13 cellular contexts compared by ENCODE assay signal in the genomic region with DNA sequence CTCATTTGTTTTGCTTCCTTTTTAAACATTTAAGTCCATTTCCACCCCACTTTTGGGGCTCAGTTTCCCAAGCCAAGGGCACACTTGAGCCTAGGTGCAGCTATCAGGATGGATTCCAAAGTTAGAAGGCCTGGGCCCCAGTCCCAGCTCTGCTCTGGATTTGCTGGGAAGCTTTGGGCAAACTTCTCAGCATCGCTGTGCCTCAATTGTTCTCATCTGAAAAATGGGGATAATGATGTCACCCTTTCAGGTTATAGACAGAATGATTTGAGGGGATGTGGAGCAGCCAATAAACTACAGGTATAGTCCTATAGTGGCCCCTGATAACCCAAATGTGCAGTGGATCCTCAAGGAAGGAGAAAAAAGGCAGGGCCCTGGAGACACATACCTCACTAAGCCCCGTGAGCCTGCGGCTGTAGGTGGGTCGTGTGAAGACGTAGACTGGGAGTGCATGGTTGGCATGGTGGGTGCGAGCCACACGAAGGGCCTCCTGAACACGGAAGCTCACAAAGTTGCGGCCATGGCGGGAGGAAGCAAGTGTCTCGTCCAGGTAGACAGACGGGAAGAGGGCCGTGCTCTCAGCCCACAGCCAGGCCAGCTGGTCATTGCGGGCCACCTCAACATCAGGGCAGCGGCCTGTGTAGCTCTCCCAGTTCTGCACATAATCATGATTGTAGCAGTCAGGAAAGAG. TPM values are rescaled to one million over a fixed set of nuclear protein-coding genes. Genes with fewer than 3 reads are reported as not detected.
DNase-seq lines count a peak whose midpoint lies in the region; ATAC-seq and TF ChIP-seq lines count a peak whose summit lies in the region.
"Had no signal": no experiment of that assay in that cellular context is flagged by ENCODE, and none has a peak within 500 bp of the region (broad histone marks: within the 10 kb centered on the region; RNA-seq: fewer than 3 reads in every experiment).

No MANE protein-coding gene starts in this region.

- DNase-seq in heart right ventricle = no peak
- DNase-seq in left ventricle myocardium superior = no peak
- DNase-seq in coronary artery (ENCODE audit: low spot score) = no peak
- DNase-seq in natural killer cell = no peak
- DNase-seq in vagina (ENCODE audit: extremely low spot score in 2 of 2) = no peak
- DNase-seq in colonic mucosa = no peak
- DNase-seq: anterior cingulate cortex, NCI-H2081, RPMI8226 had no signal

- 69 to 78% methylated on average over 15 of the region's 15 CpGs for WGBS in heart right ventricle, 2 donors

- peak overlapping the region in 1 of 2 donors; percentile 91 for H3K9ac ChIP-seq in colonic mucosa (ENCODE audit: low read depth in 2 of 2, low read length in 2 of 2)

- H3K27me3 ChIP-seq in heart right ventricle (no peaks in the 10 kb centered on the region), vagina (no peaks in the 10 kb centered on the region), colonic mucosa (no peaks in the 10 kb centered on the region)
- H3K27me3 ChIP-seq: right lobe of liver had no signal

- TF ChIP-seq CTCF in heart right ventricle (IDR thresholded peaks at IDR 0.05) (no peak), coronary artery (IDR thresholded peaks at IDR 0.05) (no peak), natural killer cell (IDR thresholded peaks at IDR 0.05) (no peak), vagina (IDR thresholded peaks at IDR 0.05) (no peak), colonic mucosa (IDR thresholded peaks at IDR 0.05) (no peak)

- peak overlapping the region; percentile 71 for H3K4me3 Mint-ChIP-seq in natural killer cell

- H3K36me3 ChIP-seq in heart right ventricle (peaks cover 0 to 58% (median 33%) of the 10 kb centered on the region in 9 donors), vagina (peaks cover 0 to 12% of the 10 kb centered on the region in 2 donors), colonic mucosa (no peaks in the 10 kb centered on the region)

- H3K4me1 ChIP-seq in heart right ventricle (peaks cover 23 to 77% (median 61%) of the 10 kb centered on the region in 9 donors), vagina (peaks cover 76% of the 10 kb centered on the region), colonic mucosa (peaks cover 38% of the 10 kb centered on the region)

- no peak for TF ChIP-seq POLR2A in vagina (IDR thresholded peaks at IDR 0.05)

- peak overlapping the region; percentile 38 to 76 for H3K27ac Mint-ChIP-seq in natural killer cell

- intact Hi-C loops in heart right ventricle (cut with DNase I) = no loop called here
- intact Hi-C loops in left ventricle myocardium superior (cut with micrococcal nuclease) = no loop called here
- intact Hi-C loops in natural killer cell (cut with micrococcal nuclease) = no loop called here
- intact Hi-C loops in vagina (cut with DNase I) = no loop called here
- intact Hi-C loops in colonic mucosa (cut with DNase I) = no loop called here

- no peaks in the 10 kb centered on the region for H3K27me3 Mint-ChIP-seq in natural killer cell (ENCODE audit: low read depth in 2 of 2)

- no peak for ATAC-seq in heart right ventricle
- no peak for ATAC-seq in left ventricle myocardium superior
- ATAC-seq in natural killer cell = no peak
- no peak for ATAC-seq in GM21526 (IDR thresholded peaks at IDR 0.05; ENCODE audit: low FRiP score, unreplicated experiment)
- no peak for ATAC-seq in HG02870 (IDR thresholded peaks at IDR 0.05; ENCODE audit: unreplicated experiment)
- ATAC-seq: GM12878, right lobe of liver had no signal

- peak overlapping the region in 9 of 10 donors; percentile 57 to 88 (median 81) for H3K4me3 ChIP-seq in heart right ventricle
- peak overlapping the region; percentile 85 for H3K4me3 ChIP-seq in coronary artery
- H3K4me3 ChIP-seq in vagina = peak overlapping the region; percentile 72 to 97
- H3K4me3 ChIP-seq in colonic mucosa = no peak overlapping the region

- peaks cover 22 to 39% of the 10 kb centered on the region in 2 donors for H3K4me1 Mint-ChIP-seq in natural killer cell

- H3K9me3 Mint-ChIP-seq in natural killer cell = no peaks in the 10 kb centered on the region

- no peaks in the 10 kb centered on the region for H3K36me3 Mint-ChIP-seq in natural killer cell

- H3K9me3 ChIP-seq in heart right ventricle (no peaks in the 10 kb centered on the region), vagina (no peaks in the 10 kb centered on the region), colonic mucosa (no peaks in the 10 kb centered on the region)
- H3K9me3 ChIP-seq: right lobe of liver had no signal

- H3K27ac ChIP-seq in heart right ventricle = peak overlapping the region; percentile 61 to 99 (median 97)
- peak overlapping the region in 1 of 2 donors; percentile 91 for H3K27ac ChIP-seq in coronary artery
- peak overlapping the region; percentile 74 for H3K27ac ChIP-seq in vagina
- H3K27ac ChIP-seq in colonic mucosa = no peak overlapping the region
- H3K27ac ChIP-seq: right lobe of liver had no signal

RNA-seq across cellular contexts. Expression of gene HYAL2, which starts 3.2 kb away (rescaled TPM):
- 10 to 100 TPM; 25.1 to 94.0 (median 35.2) TPM for total RNA-seq in heart right ventricle
- polyA plus RNA-seq in heart right ventricle = 100 to 1,000 TPM in 1 of 2 donors, 10 to 100 TPM in 1; 86.5 to 135 TPM
- total RNA-seq in left ventricle myocardium superior = 36.0 TPM
- total RNA-seq in natural killer cell = 1 to 10 TPM; 1.2 to 3.7 (median 3.1) TPM
- total RNA-seq in vagina = 173 TPM
- 10 to 100 TPM; 31.3 to 37.1 TPM for total RNA-seq in colonic mucosa

RNA-seq across cellular contexts. Expression of gene TUSC2, which starts 8.7 kb away (rescaled TPM):
- total RNA-seq in heart right ventricle = 10 to 100 TPM; 23.7 to 34.9 (median 26.9) TPM
- 10 to 100 TPM; 27.4 to 59.1 TPM for polyA plus RNA-seq in heart right ventricle
- 30.7 TPM for total RNA-seq in left ventricle myocardium superior
- 10 to 100 TPM; 18.4 to 23.4 (median 21.3) TPM for total RNA-seq in natural killer cell
- total RNA-seq in vagina = 11.8 TPM
- total RNA-seq in colonic mucosa = 10 to 100 TPM; 26.1 to 39.5 TPM

RNA-seq across cellular contexts. Expression of gene HYAL1, which starts 16.0 kb away (rescaled TPM):
- total RNA-seq in heart right ventricle (100 to 1,000 TPM in 1 of 10 donors, 10 to 100 TPM in 9; 48.8 to 120 (median 66.7) TPM), left ventricle myocardium superior (70.0 TPM), natural killer cell (1 to 10 TPM in 1 of 3 donors, under 1 TPM in 1, not detected in 1; 0.82 to 1.2 TPM), vagina (17.7 TPM), colonic mucosa (10 to 100 TPM in 1 of 2 donors, 1 to 10 TPM in 1; 9.0 to 15.2 TPM)
- 10 to 100 TPM; 41.0 to 70.5 TPM for polyA plus RNA-seq in heart right ventricle

RNA-seq across cellular contexts. Expression of gene HYAL3, which starts 20.1 kb away (rescaled TPM):
- total RNA-seq in heart right ventricle (1 to 10 TPM in 8 of 10 donors, under 1 TPM in 2; 0.80 to 3.0 (median 1.9) TPM), left ventricle myocardium superior (0.92 TPM), natural killer cell (1 to 10 TPM in 2 of 3 donors, under 1 TPM in 1; 0.93 to 2.0 (median 1.2) TPM), vagina (8.1 TPM), colonic mucosa (1 to 10 TPM; 2.5 to 4.2 TPM)
- polyA plus RNA-seq in heart right ventricle = 1 to 10 TPM; 2.0 to 2.8 TPM

RNA-seq across cellular contexts. Expression of gene NAA80, which starts 20.1 kb away (rescaled TPM):
- total RNA-seq in heart right ventricle (10 to 100 TPM in 1 of 10 donors, 1 to 10 TPM in 9; 7.7 to 11.1 (median 8.2) TPM), left ventricle myocardium superior (6.7 TPM), natural killer cell (10 to 100 TPM; 22.2 to 30.3 (median 29.6) TPM), vagina (10.1 TPM), colonic mucosa (1 to 10 TPM; 6.7 to 10.0 TPM)
- 10 to 100 TPM in 1 of 2 donors, 1 to 10 TPM in 1; 6.4 to 13.5 TPM for polyA plus RNA-seq in heart right ventricle
